ENCODE assay signal across 8 cellular contexts in genomic region chr12:56127888-56128668, GRCh38. TPM values are rescaled to one million over a fixed set of nuclear protein-coding genes. Genes with fewer than 3 reads are reported as not detected.
DNase-seq lines count a peak whose midpoint lies in the region; ATAC-seq and TF ChIP-seq lines count a peak whose summit lies in the region.

ESYT1 (plus strand) TSS chr12:56128267; CDS start chr12:56128320, 53 bp downstream.

- peaks cover 19% of the 10 kb centered on the region for H3K36me3 Mint-ChIP-seq in activated naive CD8-positive, alpha-beta T cell

- POLR2A ChIA-PET in GM10248 (lab: Yijun Ruan, JAX): interaction anchor here (0.6 to 4.0 kb wide), 11 partner anchors 11 to 376 kb away, joined by 3 to 49 read pairs (median 4); partner anchors contain the start of genes MYL6, PA2G4, RPL41 and SMARCC2

- H3K4me1 Mint-ChIP-seq in activated naive CD8-positive, alpha-beta T cell (ENCODE audit: low read depth): peaks cover 59% of the 10 kb centered on the region

- no peaks in the 10 kb centered on the region for H3K36me3 ChIP-seq in testis (ENCODE audit: low read depth, missing control alignments)

- peak within 1 kb of the TSS; percentile 94 for H3K4me3 Mint-ChIP-seq in activated naive CD8-positive, alpha-beta T cell

- TF ChIP-seq POLR2A in testis (IDR thresholded peaks at IDR 0.05): peak; percentile 96

- H3K9me3 Mint-ChIP-seq in activated naive CD8-positive, alpha-beta T cell (ENCODE audit: low read depth): no peaks in the 10 kb centered on the region

- no peaks in the 10 kb centered on the region for H3K9me3 ChIP-seq in testis

- peak within 1 kb of the TSS; percentile 80 to 93 for H3K27ac ChIP-seq in testis

- DNase-seq in GM10248 (ENCODE audit: extremely low spot score) (peak; percentile 97), NCI-H1105 (lab: John Stamatoyannopoulos, UW) (peak; percentile 96), SKM-1 treated with dmso at 0.1 percent for 144 hours (lab: John Stamatoyannopoulos, UW; ENCODE audit: unreplicated experiment) (peak; percentile 92), glomerular visceral epithelial cell (ENCODE audit: extremely low spot score) (peak; percentile 100), omental fat pad (ENCODE audit: low spot score) (peak; percentile 96), testis (peak; percentile 99)

- no peaks in the 10 kb centered on the region for H3K27me3 Mint-ChIP-seq in activated naive CD8-positive, alpha-beta T cell

- peak within 1 kb of the TSS; percentile 77 for H3K4me3 ChIP-seq in testis

- ATAC-seq in HG02623 (IDR thresholded peaks at IDR 0.05; ENCODE audit: unreplicated experiment) (peak; percentile 91), omental fat pad (ENCODE audit: low FRiP score) (peak; percentile 96)

- H3K4me1 ChIP-seq in testis: peaks cover 26% of the 10 kb centered on the region

- no peaks in the 10 kb centered on the region for H3K27me3 ChIP-seq in testis

- TF ChIP-seq CTCF in GM10248 (IDR thresholded peaks at IDR 0.05; ENCODE audit: control extremely low read depth, extremely low read depth, low read depth, missing control alignments): no peak
- TF ChIP-seq CTCF in omental fat pad (IDR thresholded peaks at IDR 0.05): no peak
- no peak for TF ChIP-seq CTCF in testis (IDR thresholded peaks at IDR 0.05)

- H3K27ac Mint-ChIP-seq in activated naive CD8-positive, alpha-beta T cell: peak within 1 kb of the TSS; percentile 95

- 0% methylated on average over 23 to 36 of the region's 49 CpGs for WGBS in testis, 2 donors

- intact Hi-C loops in testis (cut with DNase I; ENCODE audit: low total_unique reads): loop anchor here (5.0 kb wide), 1 partner anchor 34 kb away; no protein-coding TSS in a partner anchor

- CTCF ChIA-PET in GM10248 (lab: Yijun Ruan, JAX): interaction anchor here (0.7 to 14.7 kb wide), 19 partner anchors 9 to 403 kb away, joined by 3 to 243 read pairs (median 4); partner anchors contain the start of genes CS, DGKA, MYL6 and SMARCC2

RNA-seq across cellular contexts. Expression of gene ESYT1, which starts in this region (rescaled TPM):
- total RNA-seq in omental fat pad (100 to 1,000 TPM; 129 to 447 (median 345) TPM), testis (10 to 100 TPM; 72.0 to 99.8 TPM)
- 50.8 TPM for polyA plus RNA-seq in testis (ENCODE audit: insufficient read depth, low read depth, low replicate concordance)

Comparison
In these comparisons a context has a peak if more than half of its experiments do, and no peak if none do; other contexts are left out.
1. Peak in every context shown above with its lines: DNase-seq, ATAC-seq, H3K4me3 ChIP-seq and H3K27ac ChIP-seq.